20 cellular contexts compared by ENCODE assay signal in genomic region chr2:234302664-234302991, GRCh38.
A peak's percentile ranks its signal among the peaks of the same experiment; 100 is the strongest.
DNase-seq lines count a peak whose midpoint lies in the region; ATAC-seq, FAIRE-seq and TF ChIP-seq lines count a peak whose summit lies in the region.
"Had no signal": no experiment of that assay in that cellular context is flagged by ENCODE, and none has a peak within 500 bp of the region (broad histone marks: within the 10 kb centered on the region; RNA-seq: fewer than 3 reads in every experiment).

No MANE protein-coding gene starts in this region.

- 0 out of 2 replicates have a peak overlapping the region, but pooled peaks have one; percentile 27 for H2BK20ac ChIP-seq in IMR-90 (ENCODE audit: low read depth, low read length)

- no peaks in the 10 kb centered on the region for H3K36me3 Mint-ChIP-seq in activated naive CD8-positive, alpha-beta T cell
- H3K36me3 Mint-ChIP-seq in activated naive CD8-positive, alpha-beta T cell treated with anti-CD3 and anti-CD28 coated beads, Interleukin-2, amount 50 U/mL, for 24 hours (ENCODE audit: low read depth) = peaks cover 9% of the 10 kb centered on the region
- H3K36me3 Mint-ChIP-seq in brain = no peaks in the 10 kb centered on the region
- peaks cover 4% of the 10 kb centered on the region for H3K36me3 Mint-ChIP-seq in stimulated activated memory B cell treated with anti-CD40 and anti-IgM and Interleukin-4, amounts not matched to agents 10 μg/mL and 1 μg/mL and 100 μg/mL, for 72 hours
- H3K36me3 Mint-ChIP-seq: CD14-positive monocyte had no signal

- peaks cover 57% of the 10 kb centered on the region for H3K4me1 Mint-ChIP-seq in activated naive CD8-positive, alpha-beta T cell (ENCODE audit: low read depth)
- peaks cover 57% of the 10 kb centered on the region for H3K4me1 Mint-ChIP-seq in activated naive CD8-positive, alpha-beta T cell treated with anti-CD3 and anti-CD28 coated beads, Interleukin-2, amount 50 U/mL, for 24 hours
- H3K4me1 Mint-ChIP-seq in brain = peaks cover 51% of the 10 kb centered on the region
- peaks cover 22% of the 10 kb centered on the region for H3K4me1 Mint-ChIP-seq in stimulated activated memory B cell treated with anti-CD40 and anti-IgM and Interleukin-4, amounts not matched to agents 10 μg/mL and 1 μg/mL and 100 μg/mL, for 72 hours

- no peak overlapping the region for H4K8ac ChIP-seq in IMR-90 (ENCODE audit: low read depth in 2 of 2, low read length in 2 of 2)

- H3K36me3 ChIP-seq in IMR-90 (ENCODE audit: control insufficient read depth, insufficient read depth, low read length) = no peaks in the 10 kb centered on the region
- H3K36me3 ChIP-seq in small intestine (ENCODE audit: control insufficient read depth in 2 of 2, insufficient read depth in 2 of 2, low read length in 2 of 2) = no peaks in the 10 kb centered on the region

- H3K27me3 Mint-ChIP-seq in activated naive CD8-positive, alpha-beta T cell = no peaks in the 10 kb centered on the region
- H3K27me3 Mint-ChIP-seq in activated naive CD8-positive, alpha-beta T cell treated with anti-CD3 and anti-CD28 coated beads, Interleukin-2, amount 50 U/mL, for 24 hours = no peaks in the 10 kb centered on the region
- H3K27me3 Mint-ChIP-seq in brain = peaks cover 6% of the 10 kb centered on the region
- peaks cover 70% of the 10 kb centered on the region for H3K27me3 Mint-ChIP-seq in stimulated activated memory B cell treated with anti-CD40 and anti-IgM and Interleukin-4, amounts not matched to agents 10 μg/mL and 1 μg/mL and 100 μg/mL, for 72 hours

- FAIRE-seq in small intestine (lab: Jason Lieb, UNC) = no peak
- FAIRE-seq: GM12878, GM18507, H1 had no signal

- no peak for TF ChIP-seq CTCF in IMR-90 (conservative IDR thresholded peaks at IDR 0.05; ENCODE audit: low read depth, low read length)
- TF ChIP-seq CTCF in brain (conservative IDR thresholded peaks at IDR 0.05) = no peak

- H2AK9ac ChIP-seq in IMR-90 (replicated peaks; ENCODE audit: low read depth, low read length, poor library complexity) = no peak overlapping the region

- intact Hi-C loops in IMR-90 (cut with micrococcal nuclease) = no loop called here

- 0 out of 2 replicates have a peak overlapping the region, but pooled peaks have one; percentile 30 for H3K4ac ChIP-seq in IMR-90 (ENCODE audit: low read depth, low read length)

- 94% methylated on average over 3 of the region's 4 CpGs; no CpG with 5 or more reads in 1 of the 2 experiments for WGBS in IMR-90 (ENCODE audit: extremely low coverage in 2 of 2, insufficient read length in 1 of 2), 2 experiments
- WGBS in small intestine, 3 donors = 81 to 90% (median 87%) methylated on average over 4 of the region's 4 CpGs

- CTCF ChIA-PET in IMR-90 (lab: Yijun Ruan, JAX) = no interaction called here

- dilution Hi-C loops in IMR-90 (cut with HindIII; ENCODE audit: low sequenced_read_pairs, unreplicated experiment) = no loop called here

- H3K56ac ChIP-seq in IMR-90 (ENCODE audit: extremely low read depth, insufficient read depth, low read length) = no peak overlapping the region

- in situ Hi-C loops in IMR-90 (cut with MboI; ENCODE audit: low sequenced_read_pairs) = no loop called here

- no peak overlapping the region for H3K18ac ChIP-seq in IMR-90 (ENCODE audit: low read depth, low read length)

- no peak overlapping the region for H4K5ac ChIP-seq in IMR-90 (ENCODE audit: low read depth, low read length)

- H2AFZ ChIP-seq in IMR-90 (replicated peaks; ENCODE audit: low read length, poor library complexity) = no peak overlapping the region

- H3K4me1 ChIP-seq in IMR-90 (ENCODE audit: control insufficient read depth, insufficient read depth, low read length) (peaks cover 7% of the 10 kb centered on the region; the same call in 1 of the 2 replicates), small intestine (ENCODE audit: control insufficient read depth in 2 of 2, insufficient read depth in 1 of 2, low read depth in 1 of 2, low read length in 1 of 2) (no peaks in the 10 kb centered on the region)

- peak overlapping the region; percentile 58 for H2BK120ac ChIP-seq in IMR-90 (ENCODE audit: low read depth, low read length)

- no peak for TF ChIP-seq POLR2A in IMR-90 (IDR thresholded peaks at IDR 0.05; ENCODE audit: low read depth, low read length)

- H3K23ac ChIP-seq in IMR-90 (ENCODE audit: low read depth, low read length) = no peak overlapping the region

- peak overlapping the region; percentile 16 for H3K27ac Mint-ChIP-seq in activated naive CD8-positive, alpha-beta T cell
- no peak overlapping the region for H3K27ac Mint-ChIP-seq in activated naive CD8-positive, alpha-beta T cell treated with anti-CD3 and anti-CD28 coated beads, Interleukin-2, amount 50 U/mL, for 24 hours
- H3K27ac Mint-ChIP-seq in brain = peak overlapping the region; percentile 5 to 78 (median 26)
- peak overlapping the region; percentile 7 for H3K27ac Mint-ChIP-seq in stimulated activated memory B cell treated with anti-CD40 and anti-IgM and Interleukin-4, amounts not matched to agents 10 μg/mL and 1 μg/mL and 100 μg/mL, for 72 hours

- no peak overlapping the region for H2BK15ac ChIP-seq in IMR-90 (ENCODE audit: low read depth, low read length)

- H3K9me3 Mint-ChIP-seq in activated naive CD8-positive, alpha-beta T cell (ENCODE audit: low read depth) = no peaks in the 10 kb centered on the region
- H3K9me3 Mint-ChIP-seq in activated naive CD8-positive, alpha-beta T cell treated with anti-CD3 and anti-CD28 coated beads, Interleukin-2, amount 50 U/mL, for 24 hours = no peaks in the 10 kb centered on the region
- peaks cover 0 to 6% (median 2%) of the 10 kb centered on the region in 5 experiments for H3K9me3 Mint-ChIP-seq in brain
- peaks cover 2% of the 10 kb centered on the region for H3K9me3 Mint-ChIP-seq in stimulated activated memory B cell treated with anti-CD40 and anti-IgM and Interleukin-4, amounts not matched to agents 10 μg/mL and 1 μg/mL and 100 μg/mL, for 72 hours

- H3K4me3 ChIP-seq in IMR-90 (ENCODE audit: insufficient read depth, low read depth, low read length) (no peak overlapping the region), small intestine (ENCODE audit: low read depth in 1 of 2, low read length in 2 of 2) (no peak overlapping the region)
- H3K4me3 ChIP-seq: GM12878, SK-N-MC had no signal

- no peak overlapping the region for H2BK5ac ChIP-seq in IMR-90 (ENCODE audit: low read depth, low read length, poor library complexity, severe bottlenecking)

- no peaks in the 10 kb centered on the region for H3K79me1 ChIP-seq in IMR-90 (ENCODE audit: low read depth in 1 of 2, low read length in 2 of 2)

- no peak overlapping the region for H3K4me2 ChIP-seq in IMR-90 (ENCODE audit: low read depth, low read length)

- no peak for DNase-seq in activated naive CD8-positive, alpha-beta T cell treated with anti-CD3 and anti-CD28 coated beads, Interleukin-2, amount 50 U/mL, for 24 hours
- no peak for DNase-seq in IMR-90
- DNase-seq in middle frontal gyrus (ENCODE audit: extremely low spot score, low spot score) = no peak
- DNase-seq in small intestine = no peak
- DNase-seq in NOMO-1 (lab: John Stamatoyannopoulos, UW; ENCODE audit: unreplicated experiment in 2 of 2) = no peak
- DNase-seq: ACHN, MM.1S, NCI-H1092, NCI-H1436 treated with DMSO at 0.1 percent for 48 hours, NCI-H2029, NCI-H2171, Right ventricle myocardium superior had no signal

- H3K27me3 ChIP-seq in IMR-90 (ENCODE audit: control insufficient read depth, insufficient read depth, low read length) = 0 out of 2 replicates have a peak, but pooled peaks cover 1% of the 10 kb centered on the region
- H3K27me3 ChIP-seq in small intestine (ENCODE audit: control insufficient read depth in 2 of 2, insufficient read depth in 2 of 2, low read length in 2 of 2) = no peaks in the 10 kb centered on the region

- H3K9me3 ChIP-seq in IMR-90 (ENCODE audit: control insufficient read depth, insufficient read depth, low read length) (peaks cover 3% of the 10 kb centered on the region; the same call in 1 of the 2 replicates), small intestine (ENCODE audit: control insufficient read depth, low read depth) (no peaks in the 10 kb centered on the region)

- H3K27ac ChIP-seq in IMR-90 (ENCODE audit: insufficient read depth, low read length) (no peak overlapping the region), small intestine (ENCODE audit: low read depth in 1 of 2, low read length in 1 of 2) (no peak overlapping the region)
- H3K27ac ChIP-seq: SK-N-MC had no signal

- H3K14ac ChIP-seq in IMR-90 (replicated peaks; ENCODE audit: low read depth, low read length) = 0 out of 2 replicates have a peak overlapping the region, but pooled peaks have one; percentile 26

- peak overlapping the region; percentile 44; the same call in 1 of the 2 replicates for H2AK5ac ChIP-seq in IMR-90 (ENCODE audit: low read depth, low read length)

- no peak overlapping the region for H3K9ac ChIP-seq in IMR-90 (ENCODE audit: low read depth, low read length)

- H3K4me3 Mint-ChIP-seq in activated naive CD8-positive, alpha-beta T cell = no peak overlapping the region
- no peak overlapping the region for H3K4me3 Mint-ChIP-seq in activated naive CD8-positive, alpha-beta T cell treated with anti-CD3 and anti-CD28 coated beads, Interleukin-2, amount 50 U/mL, for 24 hours
- H3K4me3 Mint-ChIP-seq in brain = no peak overlapping the region
- no peak overlapping the region for H3K4me3 Mint-ChIP-seq in stimulated activated memory B cell treated with anti-CD40 and anti-IgM and Interleukin-4, amounts not matched to agents 10 μg/mL and 1 μg/mL and 100 μg/mL, for 72 hours
- H3K4me3 Mint-ChIP-seq: CD14-positive monocyte had no signal

- peaks cover 13% of the 10 kb centered on the region for H3K9me1 ChIP-seq in IMR-90 (ENCODE audit: insufficient read depth, low read length)

- BruUV-seq in IMR-90 (replicated peaks; lab: Mats Ljungman, UMichigan) = no TSS peak

- no peak overlapping the region for H4K91ac ChIP-seq in IMR-90 (ENCODE audit: insufficient read depth, low read depth, low read length)

- POLR2A ChIA-PET in IMR-90 (lab: Charles Lee; ENCODE audit: unreplicated experiment) = no interaction called here

- no peak for TF ChIP-seq RAD21 in IMR-90 (IDR thresholded peaks at IDR 0.05; ENCODE audit: low read length)

- H4K20me1 ChIP-seq in IMR-90 (ENCODE audit: insufficient read depth, low read length) = no peaks in the 10 kb centered on the region

- ATAC-seq in activated naive CD8-positive, alpha-beta T cell treated with anti-CD3 and anti-CD28 coated beads, Interleukin-2, amount 50 U/mL, for 24 hours = no peak
- ATAC-seq in IMR-90 (ENCODE audit: low read depth) = no peak
- ATAC-seq in stimulated activated memory B cell treated with anti-CD40 and anti-IgM and Interleukin-4, amounts not matched to agents 10 μg/mL and 1 μg/mL and 100 μg/mL, for 72 hours = no peak
- ATAC-seq: GM12878 had no signal

TF ChIP-seq in IMR-90, 13 proteins besides CTCF, POLR2A, EP300 and RAD21 (continues in another document):
- no peak for TF ChIP-seq RFX5 (IDR thresholded peaks at IDR 0.05; ENCODE audit: low read depth, low read length)
- no peak for TF ChIP-seq SMC3 (IDR thresholded peaks at IDR 0.05; ENCODE audit: low read depth, low read length)
- no peak for TF ChIP-seq MAFK (IDR thresholded peaks at IDR 0.05; ENCODE audit: low read depth, low read length)
- TF ChIP-seq MAZ (IDR thresholded peaks at IDR 0.05; ENCODE audit: borderline replicate concordance, low read depth, low read length) = no peak
- no peak for TF ChIP-seq BHLHE40 (IDR thresholded peaks at IDR 0.05; ENCODE audit: low read depth, low read length)
- no peak for TF ChIP-seq RCOR1 (IDR thresholded peaks at IDR 0.05; ENCODE audit: insufficient replicate concordance, low read length)
